ENCODE assay signal across 20 cellular contexts in genomic region chr3:69359916-69360315, GRCh38. TPM values are rescaled to one million over a fixed set of nuclear protein-coding genes. Genes with fewer than 3 reads are reported as not detected.
DNase-seq lines count a peak whose midpoint lies in the region; ATAC-seq and TF ChIP-seq lines count a peak whose summit lies in the region.
"Had no signal": no experiment of that assay in that cellular context is flagged by ENCODE, and none has a peak within 500 bp of the region (broad histone marks: within the 10 kb centered on the region; RNA-seq: fewer than 3 reads in every experiment).

No MANE protein-coding gene starts in this region.

- H3K4me3 Mint-ChIP-seq in glutamatergic neuron (ENCODE audit: unreplicated experiment): no peak overlapping the region
- H3K4me3 Mint-ChIP-seq: B cell; CD8-positive, alpha-beta T cell; HFFc6 had no signal

- H3K9me3 ChIP-seq in left ventricle myocardium inferior (replicated peaks): peaks cover 8% of the 10 kb centered on the region
- H3K9me3 ChIP-seq in tibial artery: peaks cover 0 to 3% (median 0%) of the 10 kb centered on the region in 3 donors

- H3K4me1 Mint-ChIP-seq in glutamatergic neuron (ENCODE audit: low read depth, unreplicated experiment): no peaks in the 10 kb centered on the region
- H3K4me1 Mint-ChIP-seq: B cell had no signal

- TF ChIP-seq CTCF in left ventricle myocardium inferior (IDR thresholded peaks at IDR 0.05; ENCODE audit: borderline replicate concordance): no peak
- TF ChIP-seq CTCF in tibial artery (IDR thresholded peaks at IDR 0.05): no peak
- no peak for TF ChIP-seq CTCF in glutamatergic neuron (IDR thresholded peaks at IDR 0.05; ENCODE audit: partially characterized antibody, unreplicated experiment)

- H3K9me3 Mint-ChIP-seq in glutamatergic neuron (ENCODE audit: unreplicated experiment): peaks cover 3% of the 10 kb centered on the region
- H3K9me3 Mint-ChIP-seq: HFFc6 had no signal

- no peaks in the 10 kb centered on the region for H3K27me3 Mint-ChIP-seq in glutamatergic neuron (ENCODE audit: unreplicated experiment)
- H3K27me3 Mint-ChIP-seq: B cell had no signal

- H3K27ac ChIP-seq in left ventricle myocardium inferior (replicated peaks): peak overlapping the region; percentile 61
- H3K27ac ChIP-seq in tibial artery: peak overlapping the region; percentile 31 to 51
- H3K27ac ChIP-seq: BLaER1 treated with 17β-estradiol and CSF1 and Interleukin-3, amounts not matched to agents 10 nM and 100 nM had no signal

- intact Hi-C loops in left ventricle myocardium inferior (cut with micrococcal nuclease) (no loop called here), left ventricle myocardium superior (cut with micrococcal nuclease) (no loop called here), tibial artery (cut with DNase I; ENCODE audit: low total_unique reads) (no loop called here)

- H3K4me1 ChIP-seq in left ventricle myocardium inferior (peaks cover 20% of the 10 kb centered on the region), tibial artery (peaks cover 0 to 10% (median 3%) of the 10 kb centered on the region in 4 donors)

- H3K4me3 ChIP-seq in left ventricle myocardium inferior: no peak overlapping the region
- no peak overlapping the region for H3K4me3 ChIP-seq in tibial artery
- H3K4me3 ChIP-seq: BLaER1 treated with 17β-estradiol and CSF1 and Interleukin-3, amounts not matched to agents 10 nM and 100 nM; GM12878 had no signal

- ATAC-seq in left ventricle myocardium superior: no peak
- no peak for ATAC-seq in HG03039 (IDR thresholded peaks at IDR 0.05; ENCODE audit: unreplicated experiment)
- ATAC-seq: CD8-positive, alpha-beta T cell; GM12878; HCT116 had no signal

- H3K36me3 ChIP-seq in left ventricle myocardium inferior (no peaks in the 10 kb centered on the region), tibial artery (no peaks in the 10 kb centered on the region)

- H3K36me3 Mint-ChIP-seq in glutamatergic neuron (ENCODE audit: unreplicated experiment): no peaks in the 10 kb centered on the region
- H3K36me3 Mint-ChIP-seq: CD8-positive, alpha-beta T cell had no signal

- H3K27ac Mint-ChIP-seq in glutamatergic neuron (ENCODE audit: unreplicated experiment): no peak overlapping the region
- H3K27ac Mint-ChIP-seq: B cell; CD8-positive, alpha-beta T cell; HFFc6 had no signal

- no peak for DNase-seq in left ventricle myocardium inferior
- no peak for DNase-seq in left ventricle myocardium superior
- peak; percentile 42 for DNase-seq in dermis blood vessel endothelial cell
- DNase-seq in lung microvascular endothelial cell (ENCODE audit: low read depth in 2 of 2): peak; percentile 29 to 95
- DNase-seq in tibial artery: no peak
- no peak for DNase-seq in glutamatergic neuron
- DNase-seq: CD8-positive, alpha-beta T cell; COR-L47; DMS 273 treated with DMSO at 0.1 percent for 48 hours; DMS53; DND-41; EL; GOT3; H7; HFFc6 had no signal

- H3K27me3 ChIP-seq in left ventricle myocardium inferior (ENCODE audit: low read depth): no peaks in the 10 kb centered on the region
- H3K27me3 ChIP-seq in tibial artery: no peaks in the 10 kb centered on the region
- H3K27me3 ChIP-seq: BLaER1 treated with 17β-estradiol and CSF1 and Interleukin-3, amounts not matched to agents 10 nM and 100 nM had no signal

RNA-seq across cellular contexts. Expression of gene FRMD4B, which starts 26.0 kb away (rescaled TPM):
- total RNA-seq in left ventricle myocardium inferior (16.1 TPM), left ventricle myocardium superior (14.0 TPM), dermis blood vessel endothelial cell (112 and 117 TPM in 2 replicates), lung microvascular endothelial cell (36.6 and 73.2 TPM in 2 replicates), glutamatergic neuron (ENCODE audit: unreplicated experiment) (3.9 TPM)

Comparison
In these comparisons a context has a peak if more than half of its experiments do, and no peak if none do; other contexts are left out.
1. DNase-seq: peak in dermis blood vessel endothelial cell (single experiment) and lung microvascular endothelial cell (2 of 2); none in left ventricle myocardium inferior (single experiment), left ventricle myocardium superior (single experiment), tibial artery (0 of 2) and glutamatergic neuron (single experiment).